In the genomic region with DNA sequence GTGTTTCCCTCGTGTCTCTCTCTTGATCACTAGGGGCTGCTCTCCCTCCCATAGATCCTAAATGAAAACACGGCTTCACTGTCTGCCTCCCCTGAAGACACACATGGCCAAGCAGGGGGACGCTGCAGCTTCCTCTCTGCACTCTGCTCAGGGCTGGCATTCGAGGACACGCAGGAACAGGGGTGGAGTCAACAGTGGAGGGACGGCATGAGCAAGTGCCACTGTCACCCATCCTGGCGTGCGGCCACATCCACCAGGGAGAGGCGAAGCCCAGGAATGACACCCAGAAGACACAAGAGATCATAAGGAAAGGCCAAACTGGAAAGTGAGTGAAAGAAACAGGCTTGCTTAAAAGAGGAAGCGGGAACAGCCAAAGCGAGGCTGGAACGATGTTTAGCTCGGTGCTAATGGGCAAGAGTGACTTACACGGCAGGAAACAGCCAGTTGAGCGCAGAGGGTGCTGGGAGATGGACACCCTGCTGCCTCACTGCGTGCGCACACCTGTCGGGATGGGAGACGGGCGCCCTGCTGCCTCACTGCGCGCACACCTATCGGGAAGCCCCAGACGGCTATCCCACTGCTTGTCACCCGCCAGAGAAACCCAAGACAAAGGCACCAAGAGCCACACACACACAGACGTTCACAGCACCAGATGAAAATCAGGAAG, we compare ENCODE assay signal across 13 cellular contexts. TPM values are rescaled to one million over a fixed set of nuclear protein-coding genes. Genes with fewer than 3 reads are reported as not detected.
A peak's percentile ranks its signal among the peaks of the same experiment; 100 is the strongest.
DNase-seq lines count a peak whose midpoint lies in the region; ATAC-seq lines count a peak whose summit lies in the region.
"Had no signal": no experiment of that assay in that cellular context is flagged by ENCODE, and none has a peak within 500 bp of the region (broad histone marks: within the 10 kb centered on the region; RNA-seq: fewer than 3 reads in every experiment).

No MANE protein-coding gene starts in this region.

- no peaks in the 10 kb centered on the region for H3K27me3 Mint-ChIP-seq in activated naive CD8-positive, alpha-beta T cell treated with anti-CD3 and anti-CD28 coated beads for 36 hours
- H3K27me3 Mint-ChIP-seq in naive B cell: no peaks in the 10 kb centered on the region

- peak overlapping the region; percentile 63 for H3K27ac Mint-ChIP-seq in activated naive CD8-positive, alpha-beta T cell treated with anti-CD3 and anti-CD28 coated beads for 36 hours
- H3K27ac Mint-ChIP-seq in naive B cell: peak overlapping the region; percentile 12 to 94 (median 74)

- H3K9me3 Mint-ChIP-seq in activated naive CD8-positive, alpha-beta T cell treated with anti-CD3 and anti-CD28 coated beads for 36 hours: no peaks in the 10 kb centered on the region
- H3K9me3 Mint-ChIP-seq in naive B cell: peaks cover 0 to 3% (median 0%) of the 10 kb centered on the region in 7 donors

- ATAC-seq in naive B cell (ENCODE audit: low read depth in 2 of 2): peak; percentile 60 to 65
- no peak for ATAC-seq in GM18868 (IDR thresholded peaks at IDR 0.05; ENCODE audit: unreplicated experiment)
- no peak for ATAC-seq in HG03108 (IDR thresholded peaks at IDR 0.05; ENCODE audit: unreplicated experiment)

- H3K36me3 Mint-ChIP-seq in activated naive CD8-positive, alpha-beta T cell treated with anti-CD3 and anti-CD28 coated beads for 36 hours: peaks cover 29% of the 10 kb centered on the region
- peaks cover 5 to 8% of the 10 kb centered on the region in 2 donors for H3K36me3 Mint-ChIP-seq in naive B cell

- DNase-seq in DMS153 treated with DMSO at 0.1 percent for 48 hours (lab: John Stamatoyannopoulos, UW; ENCODE audit: unreplicated experiment) (peak; percentile 89), MV-4-11 (lab: John Stamatoyannopoulos, UW) (peak; percentile 92), naive B cell (no peak), UCSD-AML1 (lab: John Stamatoyannopoulos, UW; ENCODE audit: unreplicated experiment) (no peak)
- DNase-seq in activated naive CD8-positive, alpha-beta T cell treated with anti-CD3 and anti-CD28 coated beads for 36 hours: no peak
- DNase-seq: amniotic stem cell; effector memory CD4-positive, alpha-beta T cell; NCI-H82; posterior cingulate gyrus; stomach; SW 1271 had no signal

- no peak overlapping the region for H3K4me3 Mint-ChIP-seq in activated naive CD8-positive, alpha-beta T cell treated with anti-CD3 and anti-CD28 coated beads for 36 hours
- H3K4me3 Mint-ChIP-seq in naive B cell: peak overlapping the region in 4 of 8 donors; percentile 27 to 76 (median 42)

- H3K4me1 Mint-ChIP-seq in activated naive CD8-positive, alpha-beta T cell treated with anti-CD3 and anti-CD28 coated beads for 36 hours: peaks cover 5% of the 10 kb centered on the region
- peaks cover 22 to 32% (median 29%) of the 10 kb centered on the region in 3 donors for H3K4me1 Mint-ChIP-seq in naive B cell

RNA-seq across cellular contexts. Expression of a gene that starts 13.6 kb away (rescaled TPM):
- total RNA-seq in activated naive CD8-positive, alpha-beta T cell treated with anti-CD3 and anti-CD28 coated beads for 36 hours: 1 to 10 TPM; 2.4 to 3.8 TPM
- not detected for polyA plus RNA-seq in naive B cell (ENCODE audit: low read depth in 6 of 6)

RNA-seq across cellular contexts. Expression of a gene that starts 13.6 kb away (rescaled TPM):
- 10 to 100 TPM; 69.9 to 70.6 TPM for total RNA-seq in activated naive CD8-positive, alpha-beta T cell treated with anti-CD3 and anti-CD28 coated beads for 36 hours
- polyA plus RNA-seq in naive B cell (ENCODE audit: low read depth in 6 of 6): 100 to 1,000 TPM in 1 of 6 donors, 10 to 100 TPM in 5; 75.1 to 112 (median 87.4) TPM

RNA-seq across cellular contexts. Expression of a gene that starts 20.2 kb away (rescaled TPM):
- total RNA-seq in activated naive CD8-positive, alpha-beta T cell treated with anti-CD3 and anti-CD28 coated beads for 36 hours: 1 to 10 TPM; 4.9 to 6.9 TPM
- not detected for polyA plus RNA-seq in naive B cell (ENCODE audit: low read depth in 6 of 6)

RNA-seq across cellular contexts. Expression of a gene that starts 28.0 kb away (rescaled TPM):
- total RNA-seq in activated naive CD8-positive, alpha-beta T cell treated with anti-CD3 and anti-CD28 coated beads for 36 hours: 10 to 100 TPM; 17.5 to 18.9 TPM
- polyA plus RNA-seq in naive B cell (ENCODE audit: low read depth in 6 of 6): 10 to 100 TPM in 5 of 6 donors, 1 to 10 TPM in 1; 6.9 to 22.9 (median 12.9) TPM

RNA-seq across cellular contexts. Expression of a gene that starts 28.3 kb away (rescaled TPM):
- total RNA-seq in activated naive CD8-positive, alpha-beta T cell treated with anti-CD3 and anti-CD28 coated beads for 36 hours: 10 to 100 TPM; 85.9 to 95.9 TPM
- polyA plus RNA-seq in naive B cell (ENCODE audit: low read depth in 6 of 6): 100 to 1,000 TPM in 1 of 6 donors, 10 to 100 TPM in 5; 64.8 to 101 (median 85.4) TPM

Comparison
In these comparisons a context has a peak if more than half of its experiments do, and no peak if none do; other contexts are left out.
1. DNase-seq: peak in DMS153 treated with DMSO at 0.1 percent for 48 hours (single experiment) and MV-4-11 (single experiment); none in activated naive CD8-positive, alpha-beta T cell treated with anti-CD3 and anti-CD28 coated beads for 36 hours (single experiment), naive B cell (single experiment) and UCSD-AML1 (single experiment).
2. ATAC-seq: peak in naive B cell (2 of 2); none in GM18868 (single experiment) and HG03108 (single experiment).